ENCODE assay signal across 28 cellular contexts in genomic region chr19:43265664-43266025, GRCh38. TPM values are rescaled to one million over a fixed set of nuclear protein-coding genes. Genes with fewer than 3 reads are reported as not detected.
DNase-seq lines count a peak whose midpoint lies in the region; ATAC-seq and TF ChIP-seq lines count a peak whose summit lies in the region.
"Had no signal": no experiment of that assay in that cellular context is flagged by ENCODE, and none has a peak within 500 bp of the region (broad histone marks: within the 10 kb centered on the region; RNA-seq: fewer than 3 reads in every experiment).

No MANE protein-coding gene starts in this region.

- no peak overlapping the region for H3K27ac ChIP-seq in mesenchymal stem cell (ENCODE audit: low read length, poor library complexity, severe bottlenecking)
- no peak overlapping the region for H3K27ac ChIP-seq in upper lobe of right lung
- H3K27ac ChIP-seq: cardiac muscle cell, colonic mucosa, KMS-11, skin epidermis, tibial artery had no signal

- H3K4me1 Mint-ChIP-seq in Caco-2 (ENCODE audit: low read depth, unreplicated experiment) (peaks cover 21% of the 10 kb centered on the region), MCF 10A (ENCODE audit: insufficient read depth, unreplicated experiment) (peaks cover 31% of the 10 kb centered on the region)
- H3K4me1 Mint-ChIP-seq: activated CD4-positive, alpha-beta T cell treated with anti-CD3 and anti-CD28 coated beads for 36 hours; natural killer cell had no signal

- H2BK15ac ChIP-seq in mesenchymal stem cell (ENCODE audit: low read depth, poor library complexity, severe bottlenecking), result no peak overlapping the region

- H3K18ac ChIP-seq in mesenchymal stem cell (ENCODE audit: low read depth in 1 of 2, low read length in 2 of 2), result no peak overlapping the region

- ATAC-seq in GM21619 (IDR thresholded peaks at IDR 0.05; ENCODE audit: unreplicated experiment) (no peak), GM21360 (IDR thresholded peaks at IDR 0.05; ENCODE audit: unreplicated experiment) (no peak), upper lobe of right lung (no peak)
- ATAC-seq: activated CD4-positive, alpha-beta T cell treated with anti-CD3 and anti-CD28 coated beads for 36 hours; activated CD8-positive, alpha-beta T cell treated with anti-CD3 and anti-CD28 coated beads, Interleukin-2, amount 10 ng/mL, durations not matched to agents 7 days and 5 days; left ventricle myocardium superior; natural killer cell; Right ventricle myocardium inferior had no signal

- no peak overlapping the region for H3K14ac ChIP-seq in mesenchymal stem cell (ENCODE audit: low read length in 2 of 2)

- H3K27me3 ChIP-seq in Caco-2 (replicated peaks; ENCODE audit: control insufficient read depth, insufficient read depth, low read length) (no peaks in the 10 kb centered on the region), MG63 (no peaks in the 10 kb centered on the region), mesenchymal stem cell (ENCODE audit: control insufficient read depth in 1 of 2, insufficient read depth in 1 of 2, low read length in 2 of 2) (no peaks in the 10 kb centered on the region), upper lobe of right lung (no peaks in the 10 kb centered on the region)
- H3K27me3 ChIP-seq: cardiac muscle cell, colonic mucosa, tibial artery had no signal

- no peak overlapping the region for H2BK120ac ChIP-seq in mesenchymal stem cell (ENCODE audit: low read depth, low read length)

- H3K79me1 ChIP-seq in mesenchymal stem cell (replicated peaks; ENCODE audit: low read length, poor library complexity, severe bottlenecking), result no peaks in the 10 kb centered on the region

- intact Hi-C loops in Caco-2 (cut with micrococcal nuclease; ENCODE audit: unreplicated experiment), result loop anchor here (5.0 kb wide), 1 partner anchor 83 kb away; no protein-coding TSS in a partner anchor
- intact Hi-C loops in MCF 10A (cut with micrococcal nuclease), result no loop called here
- intact Hi-C loops in upper lobe of right lung (cut with DNase I), result no loop called here

- no peaks in the 10 kb centered on the region for H3K36me3 ChIP-seq in Caco-2 (ENCODE audit: control insufficient read depth, insufficient read depth, low read length)
- no peaks in the 10 kb centered on the region; the same call in 1 of the 2 replicates for H3K36me3 ChIP-seq in MG63
- no peaks in the 10 kb centered on the region for H3K36me3 ChIP-seq in mesenchymal stem cell (ENCODE audit: control insufficient read depth in 1 of 2, insufficient read depth in 2 of 2, low read depth in 1 of 2, low read length in 2 of 2)
- H3K36me3 ChIP-seq in upper lobe of right lung, result no peaks in the 10 kb centered on the region
- H3K36me3 ChIP-seq: cardiac muscle cell, colonic mucosa, esophagus squamous epithelium, tibial artery had no signal

- H2BK5ac ChIP-seq in mesenchymal stem cell (ENCODE audit: low read depth, low read length, poor library complexity, severe bottlenecking), result no peak overlapping the region

- H3K9me3 ChIP-seq in Caco-2 (no peaks in the 10 kb centered on the region), MG63 (peaks cover under 1% of the 10 kb centered on the region; the same call in 1 of the 2 replicates), mesenchymal stem cell (ENCODE audit: control insufficient read depth, low read length) (no peaks in the 10 kb centered on the region), upper lobe of right lung (no peaks in the 10 kb centered on the region)
- H3K9me3 ChIP-seq: colonic mucosa, esophagus squamous epithelium, tibial artery had no signal

- POLR2A ChIA-PET in Caco-2 (lab: Charles Lee) (no interaction called here), MCF 10A (lab: Yijun Ruan, JAX) (no interaction called here)

- H3K23ac ChIP-seq in mesenchymal stem cell (ENCODE audit: low read length in 2 of 2), result no peak overlapping the region

- no peak overlapping the region for H4K91ac ChIP-seq in mesenchymal stem cell (ENCODE audit: low read length)

- 50% methylated on average over 1 of the region's 2 CpGs for WGBS in mesenchymal stem cell

- no peak overlapping the region for H3K4me2 ChIP-seq in mesenchymal stem cell (ENCODE audit: low read length, poor library complexity, severe bottlenecking)
- H3K4me2 ChIP-seq: KMS-11 had no signal

- no peak overlapping the region for H2BK12ac ChIP-seq in mesenchymal stem cell (ENCODE audit: low read length in 2 of 2)

- H3K9me3 Mint-ChIP-seq in Caco-2 (ENCODE audit: unreplicated experiment) (peaks cover 13% of the 10 kb centered on the region), MCF 10A (ENCODE audit: unreplicated experiment) (no peaks in the 10 kb centered on the region)
- H3K9me3 Mint-ChIP-seq: natural killer cell had no signal

- H3K9ac ChIP-seq in mesenchymal stem cell (ENCODE audit: low read length), result peak overlapping the region; percentile 59
- H3K9ac ChIP-seq: KMS-11 had no signal

- no peak overlapping the region for H4K8ac ChIP-seq in mesenchymal stem cell (ENCODE audit: low read length)

- H2AK5ac ChIP-seq in mesenchymal stem cell (ENCODE audit: low read length, severe bottlenecking), result no peak overlapping the region

- H3K4me3 ChIP-seq in Caco-2 (ENCODE audit: low read depth, low read length), result no peak overlapping the region
- H3K4me3 ChIP-seq in MG63, result no peak overlapping the region
- H3K4me3 ChIP-seq in mesenchymal stem cell (ENCODE audit: insufficient read depth in 1 of 2, low read depth in 1 of 2, low read length in 2 of 2), result no peak overlapping the region
- H3K4me3 ChIP-seq in upper lobe of right lung, result no peak overlapping the region
- H3K4me3 ChIP-seq: cardiac muscle cell, colonic mucosa, esophagus squamous epithelium, skin epidermis, tibial artery had no signal

- H3K27me3 Mint-ChIP-seq in Caco-2 (ENCODE audit: insufficient read depth, unreplicated experiment) (no peaks in the 10 kb centered on the region), MCF 10A (ENCODE audit: insufficient read depth, unreplicated experiment) (no peaks in the 10 kb centered on the region)

- H3K4me1 ChIP-seq in Caco-2, result peaks cover 13% of the 10 kb centered on the region
- no peaks in the 10 kb centered on the region for H3K4me1 ChIP-seq in mesenchymal stem cell (ENCODE audit: control insufficient read depth, insufficient read depth, low read depth, low read length)
- no peaks in the 10 kb centered on the region for H3K4me1 ChIP-seq in upper lobe of right lung
- H3K4me1 ChIP-seq: colonic mucosa, tibial artery had no signal

- DNase-seq in Caco-2 (no peak), MG63 (peak; percentile 40), MCF 10A (ENCODE audit: unreplicated experiment) (no peak), mesenchymal stem cell (no peak), NCI-H2081 (lab: John Stamatoyannopoulos, UW) (no peak), upper lobe of right lung (no peak)
- DNase-seq: activated CD4-positive, alpha-beta T cell treated with anti-CD3 and anti-CD28 coated beads for 36 hours; activated CD8-positive, alpha-beta T cell treated with anti-CD3 and anti-CD28 coated beads, Interleukin-2, amount 10 ng/mL, durations not matched to agents 7 days and 5 days; activated effector memory CD4-positive, alpha-beta T cell treated with Interleukin-2 at 50 U/mL for 16 hours; anterior cingulate cortex; colonic mucosa; effector memory CD4-positive, alpha-beta T cell; esophagus squamous epithelium; GF-D8; left ventricle myocardium superior; natural killer cell; NCI-H526 treated with DMSO at 0.1 percent for 48 hours; occipital lobe; stimulated activated CD8-positive, alpha-beta memory T cell treated with anti-CD3 and anti-CD28 coated beads, Interleukin-4, amount 100 ng/mL, for 48 hours; tibial artery had no signal

- BruUV-seq in Caco-2 (replicated peaks; lab: Mats Ljungman, UMichigan) (TSS peak; percentile 82), MCF 10A (replicated peaks; lab: Mats Ljungman, UMichigan) (TSS peak; percentile 96)

- no peaks in the 10 kb centered on the region for H3K36me3 Mint-ChIP-seq in Caco-2 (ENCODE audit: insufficient read depth, unreplicated experiment)
- H3K36me3 Mint-ChIP-seq in MCF 10A (ENCODE audit: insufficient read depth, unreplicated experiment), result peaks cover 16% of the 10 kb centered on the region
- H3K36me3 Mint-ChIP-seq: activated naive CD8-positive, alpha-beta T cell; natural killer cell had no signal

- CTCF ChIA-PET in Caco-2 (lab: Charles Lee), result no interaction called here
- CTCF ChIA-PET in MCF 10A (lab: Yijun Ruan, JAX), result no interaction called here

- H3K4ac ChIP-seq in mesenchymal stem cell (ENCODE audit: low read depth in 1 of 2, low read length in 2 of 2), result no peak overlapping the region

- H3K4me3 Mint-ChIP-seq in Caco-2 (ENCODE audit: unreplicated experiment), result peak overlapping the region; percentile 42
- peak overlapping the region; percentile 55 for H3K4me3 Mint-ChIP-seq in MCF 10A (ENCODE audit: unreplicated experiment)
- H3K4me3 Mint-ChIP-seq: activated CD4-positive, alpha-beta T cell treated with anti-CD3 and anti-CD28 coated beads for 36 hours; activated CD8-positive, alpha-beta T cell treated with anti-CD3 and anti-CD28 coated beads, Interleukin-2, amount 10 ng/mL, durations not matched to agents 7 days and 5 days; activated naive CD8-positive, alpha-beta T cell; natural killer cell had no signal

- peak overlapping the region; percentile 96 for H3K27ac Mint-ChIP-seq in Caco-2 (ENCODE audit: unreplicated experiment)
- peak overlapping the region; percentile 83 for H3K27ac Mint-ChIP-seq in MCF 10A (ENCODE audit: low read depth, unreplicated experiment)
- H3K27ac Mint-ChIP-seq: activated CD4-positive, alpha-beta T cell treated with anti-CD3 and anti-CD28 coated beads for 36 hours; activated CD8-positive, alpha-beta T cell treated with anti-CD3 and anti-CD28 coated beads, Interleukin-2, amount 10 ng/mL, durations not matched to agents 7 days and 5 days; activated naive CD8-positive, alpha-beta T cell; natural killer cell had no signal

- no peak for TF ChIP-seq CTCF in Caco-2 (IDR thresholded peaks at IDR 0.05; ENCODE audit: insufficient read depth in 1 of 2, low read depth in 1 of 2, low read length in 1 of 2, severe bottlenecking in 1 of 2, unreplicated experiment in 1 of 2)
- no peak for TF ChIP-seq CTCF in MCF 10A (IDR thresholded peaks at IDR 0.05; ENCODE audit: unreplicated experiment)
- no peak for TF ChIP-seq CTCF in upper lobe of right lung (IDR thresholded peaks at IDR 0.05)

- H2AFZ ChIP-seq in mesenchymal stem cell (ENCODE audit: low read depth, low read length), result no peak overlapping the region

RNA-seq across cellular contexts. Expression of gene PSG9, which starts 3.7 kb away (rescaled TPM):
- total RNA-seq in Caco-2 (2022) (not detected in 2 replicates), MCF 10A (2022) (not detected in 2 replicates), upper lobe of right lung (not detected)
- not detected in 2 replicates for total RNA-seq in MG63 (2014; rRNA removed; shearing (Covaris generic); ENCODE audit: low replicate concordance)
- 0.06 TPM for polyA plus RNA-seq in mesenchymal stem cell (2013, experiment 1 of 2)
- polyA plus RNA-seq in mesenchymal stem cell (2013, experiment 2 of 2), result 0.03 TPM
- total RNA-seq: A673; activated CD4-positive, alpha-beta T cell treated with anti-CD3 and anti-CD28 coated beads for 36 hours; activated CD8-positive, alpha-beta T cell treated with anti-CD3 and anti-CD28 coated beads, Interleukin-2, amount 10 ng/mL, durations not matched to agents 7 days and 5 days; cardiac muscle cell; colonic mucosa; esophagus squamous epithelium; left ventricle myocardium superior; natural killer cell; occipital lobe; Right ventricle myocardium inferior had no signal
- polyA plus RNA-seq: cardiac muscle cell had no signal
